In the genomic region with DNA sequence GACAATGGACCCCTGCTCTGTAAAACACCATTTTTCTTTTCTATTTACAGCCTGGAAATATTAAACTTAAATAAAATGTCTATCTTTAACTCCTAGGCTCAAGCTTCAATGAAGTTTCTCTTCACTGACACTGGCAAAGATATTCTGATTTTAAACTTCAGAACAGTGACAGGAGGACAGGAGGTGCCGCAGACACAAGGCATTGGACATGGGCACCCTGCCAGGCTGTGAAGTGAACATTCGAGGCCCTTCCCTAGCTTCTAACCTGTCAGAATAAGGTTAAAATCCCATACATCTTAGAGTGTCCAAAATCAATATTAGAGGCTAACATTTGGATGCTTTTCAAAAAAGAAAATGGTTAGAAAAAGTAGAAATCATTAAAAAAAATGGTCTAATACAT, we compare ENCODE assay signal across 22 cellular contexts. TPM values are rescaled to one million over a fixed set of nuclear protein-coding genes. Genes with fewer than 3 reads are reported as not detected.
"Had no signal": no experiment of that assay in that cellular context is flagged by ENCODE, and none has a peak within 500 bp of the region (broad histone marks: within the 10 kb centered on the region; RNA-seq: fewer than 3 reads in every experiment).

No MANE protein-coding gene starts in this region.

- DNase-seq: activated CD4-positive, alpha-beta T cell treated with anti-CD3 and anti-CD28 coated beads for 4 hours; activated CD8-positive, alpha-beta T cell treated with anti-CD3 and anti-CD28 coated beads, Interleukin-2, amount 10 ng/mL, durations not matched to agents 7 days and 5 days; activated effector memory CD4-positive, alpha-beta T cell treated with Interleukin-2 at 50 U/mL for 16 hours; activated naive CD4-positive, alpha-beta T cell; activated T-cell treated with anti-CD3 and anti-CD28 coated beads, Interleukin-2, amount 50 U/mL, for 24 hours; aorta; body of pancreas; MG63; NCI-H1105; NCI-H1436; NCI-H1694 treated with DMSO at 0.1 percent for 48 hours; NCI-H2029 treated with DMSO at 0.1 percent for 48 hours; NCI-H510A treated with DMSO at 0.1 percent for 48 hours; NCI-H69; Peyer's patch; SHP77 treated with DMSO at 0.1 percent for 48 hours; T1000 had no signal

- H3K4me3 Mint-ChIP-seq: activated CD8-positive, alpha-beta T cell treated with anti-CD3 and anti-CD28 coated beads, Interleukin-2, amount 10 ng/mL, durations not matched to agents 7 days and 5 days; activated naive CD4-positive, alpha-beta T cell treated with anti-CD3 and anti-CD28 coated beads, Interleukin-2, amount 50 U/mL, for 24 hours; activated T-cell treated with anti-CD3 and anti-CD28 coated beads, Interleukin-2, amount 50 U/mL, for 24 hours; activated T-helper 1 cell treated with anti-CD3 and anti-CD28 coated beads, Interleukin-12 subunit alpha, Interleukin-12 subunit beta, Interleukin-2, Interleukin-4 antibody, amounts not matched to agents 30 ng/mL and 10 ng/mL and 1 ng/mL, durations not matched to agents 14 hours and 24 hours and 36 hours; central memory CD8-positive, alpha-beta T cell had no signal

- H3K27ac ChIP-seq: body of pancreas, Peyer's patch, RWPE1, VCaP had no signal

- H3K9me3 Mint-ChIP-seq: activated naive CD4-positive, alpha-beta T cell treated with anti-CD3 and anti-CD28 coated beads, Interleukin-2, amount 50 U/mL, for 24 hours; activated T-helper 1 cell treated with anti-CD3 and anti-CD28 coated beads, Interleukin-12 subunit alpha, Interleukin-12 subunit beta, Interleukin-2, Interleukin-4 antibody, amounts not matched to agents 30 ng/mL and 10 ng/mL and 1 ng/mL, durations not matched to agents 14 hours and 24 hours and 36 hours had no signal

- H3K4me1 Mint-ChIP-seq: activated naive CD4-positive, alpha-beta T cell treated with anti-CD3 and anti-CD28 coated beads, Interleukin-2, amount 50 U/mL, for 24 hours; central memory CD8-positive, alpha-beta T cell had no signal

- ATAC-seq: activated CD8-positive, alpha-beta T cell treated with anti-CD3 and anti-CD28 coated beads, Interleukin-2, amount 10 ng/mL, durations not matched to agents 7 days and 5 days; body of pancreas had no signal

- H3K36me3 Mint-ChIP-seq: activated naive CD4-positive, alpha-beta T cell treated with anti-CD3 and anti-CD28 coated beads, Interleukin-2, amount 50 U/mL, for 24 hours had no signal

- H3K27me3 Mint-ChIP-seq: activated T-cell treated with anti-CD3 and anti-CD28 coated beads, Interleukin-2, amount 50 U/mL, for 24 hours; central memory CD8-positive, alpha-beta T cell had no signal

- H3K36me3 ChIP-seq: Peyer's patch had no signal

- H3K9me3 ChIP-seq: body of pancreas, MG63, Peyer's patch had no signal

- H3K27ac Mint-ChIP-seq: activated CD8-positive, alpha-beta T cell treated with anti-CD3 and anti-CD28 coated beads, Interleukin-2, amount 10 ng/mL, durations not matched to agents 7 days and 5 days; activated naive CD4-positive, alpha-beta T cell treated with anti-CD3 and anti-CD28 coated beads, Interleukin-2, amount 50 U/mL, for 24 hours; activated T-cell treated with anti-CD3 and anti-CD28 coated beads, Interleukin-2, amount 50 U/mL, for 24 hours; activated T-helper 1 cell treated with anti-CD3 and anti-CD28 coated beads, Interleukin-12 subunit alpha, Interleukin-12 subunit beta, Interleukin-2, Interleukin-4 antibody, amounts not matched to agents 30 ng/mL and 10 ng/mL and 1 ng/mL, durations not matched to agents 14 hours and 24 hours and 36 hours had no signal

- H3K27me3 ChIP-seq: body of pancreas, MG63, Peyer's patch had no signal

- H3K4me1 ChIP-seq: body of pancreas, Peyer's patch had no signal

- H3K4me3 ChIP-seq: body of pancreas, MG63, Peyer's patch had no signal

RNA-seq across cellular contexts. Expression of gene SEMA5A, which starts 9.2 kb away (rescaled TPM):
- total RNA-seq: activated CD8-positive, alpha-beta T cell treated with anti-CD3 and anti-CD28 coated beads, Interleukin-2, amount 10 ng/mL, durations not matched to agents 7 days and 5 days; activated T-helper 1 cell treated with anti-CD3 and anti-CD28 coated beads, Interleukin-12 subunit alpha, Interleukin-12 subunit beta, Interleukin-2, Interleukin-4 antibody, amounts not matched to agents 30 ng/mL and 10 ng/mL and 1 ng/mL, durations not matched to agents 14 hours and 24 hours and 36 hours had no signal
